Comparison of ENCODE assay signal across 8 cellular contexts in genomic region chr2:213065583-213066444, GRCh38.
DNase-seq lines count a peak whose midpoint lies in the region; ATAC-seq and TF ChIP-seq lines count a peak whose summit lies in the region.

No MANE protein-coding gene starts in this region.

- H3K27me3 ChIP-seq in WERI-Rb-1 (ENCODE audit: insufficient read depth, low read depth, severe bottlenecking): no peaks in the 10 kb centered on the region

- peak overlapping the region; percentile 55 for H3K4me3 Mint-ChIP-seq in activated T-cell treated with anti-CD3 and anti-CD28 coated beads, Interleukin-2, amount 50 U/mL, for 24 hours
- H3K4me3 Mint-ChIP-seq in stimulated activated naive CD8-positive, alpha-beta T cell treated with anti-CD3 and anti-CD28 coated beads, Interleukin-15, amount 100 ng/mL, for 72 hours: peak overlapping the region; percentile 59 to 62

- H3K9me3 Mint-ChIP-seq in activated T-cell treated with anti-CD3 and anti-CD28 coated beads, Interleukin-2, amount 50 U/mL, for 24 hours: no peaks in the 10 kb centered on the region
- no peaks in the 10 kb centered on the region for H3K9me3 Mint-ChIP-seq in stimulated activated naive CD8-positive, alpha-beta T cell treated with anti-CD3 and anti-CD28 coated beads, Interleukin-15, amount 100 ng/mL, for 72 hours

- peak overlapping the region; percentile 12; the same call in 1 of the 2 replicates for H3K4me3 ChIP-seq in WERI-Rb-1 (ENCODE audit: low read depth, low read length)

- TF ChIP-seq CTCF in WERI-Rb-1 (IDR thresholded peaks at IDR 0.05; ENCODE audit: low read depth, low read length): no peak

- H3K9me3 ChIP-seq in WERI-Rb-1 (ENCODE audit: severe bottlenecking): no peaks in the 10 kb centered on the region

- H3K36me3 Mint-ChIP-seq in activated T-cell treated with anti-CD3 and anti-CD28 coated beads, Interleukin-2, amount 50 U/mL, for 24 hours (ENCODE audit: low read depth): no peaks in the 10 kb centered on the region

- ATAC-seq in HG03342 (IDR thresholded peaks at IDR 0.05; ENCODE audit: unreplicated experiment) (peak; percentile 51), left ventricle myocardium superior (peak; percentile 93)
- ATAC-seq in stimulated activated naive CD8-positive, alpha-beta T cell treated with anti-CD3 and anti-CD28 coated beads, Interleukin-15, amount 100 ng/mL, for 72 hours: peak; percentile 50

- H3K4me1 Mint-ChIP-seq in activated T-cell treated with anti-CD3 and anti-CD28 coated beads, Interleukin-2, amount 50 U/mL, for 24 hours (ENCODE audit: low read depth): peaks cover 32% of the 10 kb centered on the region
- H3K4me1 Mint-ChIP-seq in stimulated activated naive CD8-positive, alpha-beta T cell treated with anti-CD3 and anti-CD28 coated beads, Interleukin-15, amount 100 ng/mL, for 72 hours: peaks cover 37% of the 10 kb centered on the region

- no peaks in the 10 kb centered on the region for H3K36me3 ChIP-seq in WERI-Rb-1

- peak overlapping the region; percentile 70 for H3K27ac Mint-ChIP-seq in activated T-cell treated with anti-CD3 and anti-CD28 coated beads, Interleukin-2, amount 50 U/mL, for 24 hours
- H3K27ac Mint-ChIP-seq in stimulated activated naive CD8-positive, alpha-beta T cell treated with anti-CD3 and anti-CD28 coated beads, Interleukin-15, amount 100 ng/mL, for 72 hours: no peak overlapping the region

- DNase-seq in activated T-cell treated with anti-CD3 and anti-CD28 coated beads, Interleukin-2, amount 50 U/mL, for 24 hours: no peak
- no peak for DNase-seq in activated T-cell treated with anti-CD3 and anti-CD28 coated beads, Interleukin-2, amount 50 U/mL, for 48 hours
- DNase-seq in WERI-Rb-1 (peak; percentile 49), left ventricle myocardium superior (peak; percentile 39), cerebellum (ENCODE audit: low spot score) (no peak), mucosa of gallbladder (ENCODE audit: low spot score) (no peak)
- no peak for DNase-seq in stimulated activated naive CD8-positive, alpha-beta T cell treated with anti-CD3 and anti-CD28 coated beads, Interleukin-15, amount 100 ng/mL, for 72 hours

- intact Hi-C loops in left ventricle myocardium superior (cut with micrococcal nuclease): no loop called here

- no peaks in the 10 kb centered on the region for H3K27me3 Mint-ChIP-seq in activated T-cell treated with anti-CD3 and anti-CD28 coated beads, Interleukin-2, amount 50 U/mL, for 24 hours
- H3K27me3 Mint-ChIP-seq in stimulated activated naive CD8-positive, alpha-beta T cell treated with anti-CD3 and anti-CD28 coated beads, Interleukin-15, amount 100 ng/mL, for 72 hours: peaks cover 8% of the 10 kb centered on the region

- no peak overlapping the region for H3K27ac ChIP-seq in WERI-Rb-1

Comparison
In these comparisons a context has a peak if more than half of its experiments do, and no peak if none do; other contexts are left out.
1. DNase-seq: peak in WERI-Rb-1 (single experiment) and left ventricle myocardium superior (single experiment); none in activated T-cell treated with anti-CD3 and anti-CD28 coated beads, Interleukin-2, amount 50 U/mL, for 24 hours (single experiment), activated T-cell treated with anti-CD3 and anti-CD28 coated beads, Interleukin-2, amount 50 U/mL, for 48 hours (0 of 2), stimulated activated naive CD8-positive, alpha-beta T cell treated with anti-CD3 and anti-CD28 coated beads, Interleukin-15, amount 100 ng/mL, for 72 hours (0 of 2), cerebellum (single experiment) and mucosa of gallbladder (single experiment).
2. Peak in every context shown above with its lines, with median percentiles within 50 percentile points of each other: ATAC-seq.